1 cellular context compared by ENCODE assay signal in genomic region chr1:206808615-206809014, GRCh38.
TF ChIP-seq lines count a peak whose summit lies in the region.

No MANE protein-coding gene starts in this region.

TF ChIP-seq in HepG2, 621 proteins besides CTCF, POLR2A, EP300 and RAD21:
- TF ChIP-seq STAG1 (CRISPR knock-in tag; IDR thresholded peaks at IDR 0.05) (peak; percentile 50), ZNF780A (CRISPR knock-in tag; IDR thresholded peaks at IDR 0.05) (no peak)
